1 cellular context compared by ENCODE assay signal in the genomic region with DNA sequence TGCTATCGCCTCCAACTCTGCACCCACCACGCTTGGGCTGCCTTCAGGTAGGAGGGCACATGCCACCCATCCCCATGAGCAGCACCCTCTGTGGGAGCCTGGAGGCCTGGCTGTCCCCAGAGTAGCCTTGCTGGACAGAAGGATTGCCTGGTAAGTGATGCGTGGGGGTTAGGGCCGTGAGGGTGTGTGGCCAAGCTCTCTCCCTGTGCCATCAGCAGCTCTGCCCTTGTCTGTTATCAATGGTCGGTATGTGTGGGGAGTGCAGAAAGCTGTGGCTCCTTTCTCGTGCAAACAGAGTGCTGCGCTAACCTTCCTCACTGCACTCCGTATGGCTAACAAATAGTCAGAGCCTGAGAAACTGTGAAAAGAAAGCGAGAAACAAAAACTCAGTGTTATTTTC.
TF ChIP-seq lines count a peak whose summit lies in the region.

No MANE protein-coding gene starts in this region.

TF ChIP-seq in H1, 55 proteins besides CTCF, POLR2A, EP300 and RAD21 (continued from another document):
- TF ChIP-seq PHF8 (conservative IDR thresholded peaks at IDR 0.05; ENCODE audit: low read depth, low read length), result no peak
